8 cellular contexts compared by ENCODE assay signal in genomic region chr22:29766632-29767288, GRCh38. TPM values are rescaled to one million over a fixed set of nuclear protein-coding genes. Genes with fewer than 3 reads are reported as not detected.
DNase-seq lines count a peak whose midpoint lies in the region; ATAC-seq and FAIRE-seq lines count a peak whose summit lies in the region.

Gene ZMAT5 (minus strand): TSS chr22:29767007. CDS start chr22:29748544, 18,463 bp downstream.

- H3K27me3 ChIP-seq in muscle layer of colon (ENCODE audit: control insufficient read depth in 1 of 2, insufficient read depth in 2 of 2, low read length in 2 of 2) = no peaks in the 10 kb centered on the region

- no peaks in the 10 kb centered on the region for H3K9me3 Mint-ChIP-seq in activated T-cell treated with anti-CD3 and anti-CD28 coated beads, Interleukin-2, amount 50 U/mL, for 72 hours

- H3K27ac ChIP-seq in KOPT-K1 (ENCODE audit: low read depth, low read length, poor library complexity, severe bottlenecking) (peak within 1 kb of the TSS; percentile 76), muscle layer of colon (ENCODE audit: low read depth, low read length) (peak within 1 kb of the TSS; percentile 70)

- H3K4me3 ChIP-seq in muscle layer of colon (ENCODE audit: low read depth in 1 of 2, low read length in 2 of 2) = peak within 1 kb of the TSS; percentile 46 to 89

- ATAC-seq in GM21737 (IDR thresholded peaks at IDR 0.05; ENCODE audit: unreplicated experiment) (peak; percentile 89), esophagus mucosa (peak; percentile 98)
- ATAC-seq in activated T-cell treated with anti-CD3 and anti-CD28 coated beads, Interleukin-2, amount 50 U/mL, for 72 hours (replicated peaks in 1 of 2) = peak; percentile 94 to 95

- peaks cover 21% of the 10 kb centered on the region for H3K4me1 ChIP-seq in muscle layer of colon (ENCODE audit: insufficient read depth, low read length)

- H3K9ac ChIP-seq in muscle layer of colon (ENCODE audit: low read length) = peak within 1 kb of the TSS; percentile 93

- peaks cover 55% of the 10 kb centered on the region for H3K4me1 Mint-ChIP-seq in activated T-cell treated with anti-CD3 and anti-CD28 coated beads, Interleukin-2, amount 50 U/mL, for 72 hours (ENCODE audit: low read depth)

- peak; percentile 88 for FAIRE-seq in RCC 7860 (lab: Jason Lieb, UNC)

- H3K9me3 ChIP-seq in KOPT-K1 (ENCODE audit: insufficient read depth, low read length, poor library complexity, severe bottlenecking) = no peaks in the 10 kb centered on the region
- H3K9me3 ChIP-seq in muscle layer of colon (ENCODE audit: low read length) = no peaks in the 10 kb centered on the region

- H3K36me3 ChIP-seq in KOPT-K1 (ENCODE audit: insufficient read depth, low read length) (peaks cover 29% of the 10 kb centered on the region), muscle layer of colon (ENCODE audit: insufficient read depth, low read length) (peaks cover 19% of the 10 kb centered on the region)

- DNase-seq in DMS53 (lab: John Stamatoyannopoulos, UW) (peak; percentile 93), RCC 7860 (ENCODE audit: low spot score) (peak; percentile 94)
- peak; percentile 90 to 92 for DNase-seq in activated T-cell treated with anti-CD3 and anti-CD28 coated beads, Interleukin-2, amount 50 U/mL, for 72 hours
- DNase-seq in stimulated activated CD8-positive, alpha-beta memory T cell treated with anti-CD3 and anti-CD28 coated beads, Interleukin-7, amount 100 ng/mL, for 24 hours (ENCODE audit: low read depth) = peak; percentile 76

- peak within 1 kb of the TSS; percentile 99 to 100 for H3K4me3 Mint-ChIP-seq in activated T-cell treated with anti-CD3 and anti-CD28 coated beads, Interleukin-2, amount 50 U/mL, for 72 hours

- H3K36me3 Mint-ChIP-seq in activated T-cell treated with anti-CD3 and anti-CD28 coated beads, Interleukin-2, amount 50 U/mL, for 72 hours (ENCODE audit: insufficient read depth in 2 of 2) = peaks cover 2 to 12% of the 10 kb centered on the region in 2 donors

- H3K27ac Mint-ChIP-seq in activated T-cell treated with anti-CD3 and anti-CD28 coated beads, Interleukin-2, amount 50 U/mL, for 72 hours = peak within 1 kb of the TSS; percentile 97

- no peaks in the 10 kb centered on the region for H3K27me3 Mint-ChIP-seq in activated T-cell treated with anti-CD3 and anti-CD28 coated beads, Interleukin-2, amount 50 U/mL, for 72 hours (ENCODE audit: low read depth)

RNA-seq across cellular contexts. Expression of gene ZMAT5, which starts in this region (rescaled TPM):
- 10 to 100 TPM; 29.1 to 34.4 TPM for total RNA-seq in activated T-cell treated with anti-CD3 and anti-CD28 coated beads, Interleukin-2, amount 50 U/mL, for 72 hours
- total RNA-seq in esophagus mucosa = 21.1 TPM

Comparison
In these comparisons a context has a peak if more than half of its experiments do, and no peak if none do; other contexts are left out.
1. Peak in every context shown above with its lines: DNase-seq, ATAC-seq, H3K4me3 ChIP-seq and H3K27ac ChIP-seq.